In genomic region chr1:206766251-206766856, GRCh38 we compare ENCODE assay signal across 8 cellular contexts. TPM values are rescaled to one million over a fixed set of nuclear protein-coding genes. Genes with fewer than 3 reads are reported as not detected.
A peak's percentile ranks its signal among the peaks of the same experiment; 100 is the strongest.
DNase-seq lines count a peak whose midpoint lies in the region; ATAC-seq and TF ChIP-seq lines count a peak whose summit lies in the region.

No MANE protein-coding gene starts in this region.

- H3K27me3 Mint-ChIP-seq in Caco-2 (ENCODE audit: insufficient read depth, unreplicated experiment), result no peaks in the 10 kb centered on the region

- intact Hi-C loops in Caco-2 (cut with micrococcal nuclease; ENCODE audit: unreplicated experiment), result loop anchor here (1.0 to 2.0 kb wide), 2 partner anchors 8 to 28 kb away; no protein-coding TSS in a partner anchor

- peak overlapping the region; percentile 56 for H3K4me3 Mint-ChIP-seq in Caco-2 (ENCODE audit: unreplicated experiment)

- no peaks in the 10 kb centered on the region for H3K36me3 ChIP-seq in Caco-2 (ENCODE audit: control insufficient read depth, insufficient read depth, low read length)
- H3K36me3 ChIP-seq in MM.1S (replicated peaks; ENCODE audit: insufficient read depth, low read length), result no peaks in the 10 kb centered on the region
- no peaks in the 10 kb centered on the region for H3K36me3 ChIP-seq in smooth muscle cell (ENCODE audit: low read depth)

- H3K36me3 Mint-ChIP-seq in Caco-2 (ENCODE audit: insufficient read depth, unreplicated experiment), result no peaks in the 10 kb centered on the region

- H3K4me2 ChIP-seq in MM.1S (ENCODE audit: low read depth, low read length) (peak overlapping the region; percentile 50), smooth muscle cell (peak overlapping the region; percentile 58)

- BruUV-seq in Caco-2 (replicated peaks; lab: Mats Ljungman, UMichigan), result no TSS peak

- H3K4me3 ChIP-seq in Caco-2 (ENCODE audit: low read depth, low read length), result no peak overlapping the region
- no peak overlapping the region for H3K4me3 ChIP-seq in MM.1S (ENCODE audit: low read length)
- no peak overlapping the region for H3K4me3 ChIP-seq in foreskin fibroblast (ENCODE audit: low read depth in 1 of 2, low read length in 2 of 2)
- H3K4me3 ChIP-seq in smooth muscle cell, result no peak overlapping the region

- H3F3A ChIP-seq in MM.1S (ENCODE audit: insufficient read depth, low read length) (peaks cover 35% of the 10 kb centered on the region), smooth muscle cell (ENCODE audit: low read depth) (peaks cover 13% of the 10 kb centered on the region)

- POLR2A ChIA-PET in Caco-2 (lab: Charles Lee), result interaction anchor here (0.8 to 1.4 kb wide), 2 partner anchors 10 to 287 kb away, joined by 4 to 13 read pairs; partner anchors contain the start of gene PFKFB2

- peak overlapping the region; percentile 59; the same call in 1 of the 2 replicates for H3K27ac ChIP-seq in MM.1S (ENCODE audit: low read length)
- peak overlapping the region; percentile 49 for H3K27ac ChIP-seq in smooth muscle cell (ENCODE audit: low read depth)

- H3K27me3 ChIP-seq in Caco-2 (replicated peaks; ENCODE audit: control insufficient read depth, insufficient read depth, low read length) (no peaks in the 10 kb centered on the region), MM.1S (replicated peaks; ENCODE audit: insufficient read depth, low read length) (no peaks in the 10 kb centered on the region), smooth muscle cell (ENCODE audit: low read depth) (no peaks in the 10 kb centered on the region)

- H3K4me1 Mint-ChIP-seq in Caco-2 (ENCODE audit: low read depth, unreplicated experiment), result peaks cover 25% of the 10 kb centered on the region

- 0 out of 2 replicates have a peak overlapping the region, but pooled peaks have one; percentile 13 for H2AFZ ChIP-seq in MM.1S (ENCODE audit: low read length)
- no peak overlapping the region for H2AFZ ChIP-seq in smooth muscle cell (ENCODE audit: low read depth)

- H3K9me2 ChIP-seq in MM.1S (replicated peaks; ENCODE audit: insufficient read depth, low read length), result no peaks in the 10 kb centered on the region

- CTCF ChIA-PET in Caco-2 (lab: Charles Lee), result interaction anchor here (0.6 to 1.6 kb wide), 7 partner anchors 10 to 154 kb away, joined by 3 to 11 read pairs (median 4); partner anchors contain the start of gene EIF2D

- WGBS in smooth muscle cell (ENCODE audit: low lambda C conversion rate), result 16% methylated on average over 8 of the region's 8 CpGs

- peaks cover 30% of the 10 kb centered on the region for H3K4me1 ChIP-seq in Caco-2
- H3K4me1 ChIP-seq in MM.1S (ENCODE audit: low read length), result peaks cover 54% of the 10 kb centered on the region
- peaks cover 23% of the 10 kb centered on the region for H3K4me1 ChIP-seq in smooth muscle cell (ENCODE audit: low read depth)

- H3K79me2 ChIP-seq in MM.1S (ENCODE audit: low read length), result no peaks in the 10 kb centered on the region
- H3K79me2 ChIP-seq in smooth muscle cell (ENCODE audit: low read depth), result no peaks in the 10 kb centered on the region

- H3K9me3 ChIP-seq in Caco-2 (no peaks in the 10 kb centered on the region), MM.1S (replicated peaks; ENCODE audit: insufficient read depth, low read length) (no peaks in the 10 kb centered on the region), smooth muscle cell (replicated peaks; ENCODE audit: low read depth) (no peaks in the 10 kb centered on the region)

- peak; percentile 56 for ATAC-seq in GM21723 (IDR thresholded peaks at IDR 0.05; ENCODE audit: unreplicated experiment)

- H3K9me3 Mint-ChIP-seq in Caco-2 (ENCODE audit: unreplicated experiment), result peaks cover 9% of the 10 kb centered on the region

- TF ChIP-seq CTCF in Caco-2 (IDR thresholded peaks at IDR 0.05; ENCODE audit: insufficient read depth in 1 of 2, low read depth in 1 of 2, low read length in 1 of 2, severe bottlenecking in 1 of 2, unreplicated experiment in 1 of 2), result no peak
- no peak for TF ChIP-seq CTCF in MM.1S (IDR thresholded peaks at IDR 0.05; ENCODE audit: low read length)
- no peak for TF ChIP-seq CTCF in foreskin fibroblast (IDR thresholded peaks at IDR 0.05; ENCODE audit: low read depth, low read length)
- TF ChIP-seq CTCF in smooth muscle cell (IDR thresholded peaks at IDR 0.05; ENCODE audit: borderline replicate concordance, insufficient read depth, poor library complexity, severe bottlenecking), result no peak

- H4K20me1 ChIP-seq in MM.1S (ENCODE audit: insufficient read depth, low read length), result no peaks in the 10 kb centered on the region
- H4K20me1 ChIP-seq in smooth muscle cell (ENCODE audit: low read depth), result no peaks in the 10 kb centered on the region

- H3K27ac Mint-ChIP-seq in Caco-2 (ENCODE audit: unreplicated experiment), result peak overlapping the region; percentile 70

- DNase-seq in Caco-2, result peak; percentile 65 to 71
- DNase-seq in MM.1S, result peak; percentile 83
- peak; percentile 45 to 54 for DNase-seq in activated CD8-positive, alpha-beta memory T cell treated with anti-CD3 and anti-CD28 coated beads for 4 hours (ENCODE audit: low read depth in 2 of 2)
- peak; percentile 25 to 68 for DNase-seq in foreskin fibroblast
- peak; percentile 24 for DNase-seq in smooth muscle cell (lab: John Stamatoyannopoulos, UW; ENCODE audit: unreplicated experiment)
- no peak for DNase-seq in NCI-H748 treated with DMSO at 0.1 percent for 48 hours (lab: John Stamatoyannopoulos, UW)
- no peak for DNase-seq in GM19240 (ENCODE audit: insufficient read length, low spot score)

- H3K9ac ChIP-seq in MM.1S (ENCODE audit: low read length) (no peak overlapping the region), smooth muscle cell (ENCODE audit: low read depth) (no peak overlapping the region)

RNA-seq across cellular contexts. Expression of gene IL19, which starts 4.2 kb away (rescaled TPM):
- total RNA-seq in Caco-2 (2022) (not detected in 2 replicates), smooth muscle cell (not detected in 2 replicates)
- 0.35 and 0.52 TPM in 2 replicates for polyA plus RNA-seq in smooth muscle cell

RNA-seq across cellular contexts. Expression of gene IL10, which starts 5.9 kb away (rescaled TPM):
- not detected in 2 replicates for total RNA-seq in Caco-2 (2022)
- total RNA-seq in smooth muscle cell, result 0.36 and 2.2 TPM in 2 replicates
- polyA plus RNA-seq in smooth muscle cell, result 1.2 and 2.8 TPM in 2 replicates

Comparison
In these comparisons a context has a peak if more than half of its experiments do, and no peak if none do; other contexts are left out.
1. DNase-seq: peak in Caco-2 (2 of 2), MM.1S (single experiment), activated CD8-positive, alpha-beta memory T cell treated with anti-CD3 and anti-CD28 coated beads for 4 hours (2 of 2), foreskin fibroblast (2 of 2) and smooth muscle cell (single experiment); none in NCI-H748 treated with DMSO at 0.1 percent for 48 hours (single experiment) and GM19240 (single experiment).